In the genomic region with DNA sequence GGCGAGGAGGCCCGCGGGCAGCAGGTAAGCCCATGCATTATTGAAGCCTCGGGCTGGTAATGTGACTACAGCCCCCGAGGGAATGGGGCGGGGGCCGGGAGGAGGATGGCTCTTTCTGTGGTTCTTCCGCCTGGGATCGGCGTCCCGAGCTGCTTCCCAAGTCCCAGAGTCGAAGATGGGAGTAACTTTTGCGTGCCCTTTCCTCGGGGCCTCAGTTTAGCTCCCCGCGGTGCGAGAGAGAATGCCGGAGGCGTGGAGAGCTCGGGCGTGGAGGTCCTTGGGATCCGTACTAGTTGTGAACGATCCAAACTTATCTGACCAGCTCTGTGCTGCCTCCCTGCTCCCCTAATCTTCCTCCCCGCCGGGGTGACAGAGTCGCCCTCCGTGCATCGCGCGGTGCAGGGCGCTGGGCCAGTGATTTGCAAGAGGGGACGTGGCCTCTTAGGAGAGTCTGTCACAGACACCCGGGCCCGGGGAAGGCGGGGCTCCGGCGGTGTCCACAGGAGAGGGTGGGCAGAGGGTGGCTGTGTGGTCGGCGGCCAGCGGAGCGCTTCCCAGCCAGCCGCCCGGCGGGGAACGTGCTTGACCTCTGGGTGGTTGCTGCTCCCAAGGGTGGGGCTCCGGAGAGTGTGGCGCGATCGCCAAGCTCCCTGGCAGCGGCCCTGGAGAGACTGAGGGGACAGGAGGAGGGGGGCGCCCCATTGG, we compare ENCODE assay signal across 1 cellular context.
TF ChIP-seq lines count a peak whose summit lies in the region.

No MANE protein-coding gene starts in this region.

TF ChIP-seq in HepG2, 621 proteins besides CTCF, POLR2A, EP300 and RAD21 (continued from another document):
- TF ChIP-seq CREBL2 (CRISPR knock-in tag; IDR thresholded peaks at IDR 0.05; ENCODE audit: borderline replicate concordance) (no peak), REST (IDR thresholded peaks at IDR 0.05; ENCODE audit: borderline replicate concordance in 1 of 2, low read depth in 1 of 2, low read length in 2 of 2) (peak in 1 of 2 experiments; percentile 53; a peak in 1 of 4 replicates), ZNF331 (CRISPR knock-in tag; IDR thresholded peaks at IDR 0.05) (peak; percentile 74; the same call in 1 of the 2 replicates), KLF11 (CRISPR knock-in tag; IDR thresholded peaks at IDR 0.05) (0 out of 2 replicates have a peak, but pooled peaks have one; percentile 29), ZNF230 (CRISPR knock-in tag; IDR thresholded peaks at IDR 0.05) (peak; percentile 53; the same call in 1 of the 2 replicates), NFYB (CRISPR knock-in tag; IDR thresholded peaks at IDR 0.05) (peak; percentile 26), RXRA (CRISPR knock-in tag; IDR thresholded peaks at IDR 0.05) (no peak; the same call in 1 of the 2 replicates), MED8 (CRISPR knock-in tag; IDR thresholded peaks at IDR 0.05; ENCODE audit: insufficient replicate concordance) (peak; percentile 92), KDM3A (CRISPR knock-in tag; IDR thresholded peaks at IDR 0.05; ENCODE audit: low read depth) (0 out of 2 replicates have a peak, but pooled peaks have one; percentile 43), AFF4 (CRISPR knock-in tag; IDR thresholded peaks at IDR 0.05) (peak; percentile 82; the same call in 1 of the 2 replicates), CEBPG (CRISPR knock-in tag; IDR thresholded peaks at IDR 0.05) (peak; percentile 24; the same call in 1 of the 2 replicates), ZNF788 (CRISPR knock-in tag; IDR thresholded peaks at IDR 0.05; ENCODE audit: borderline replicate concordance) (peak; percentile 84; the same call in 1 of the 2 replicates), CHD4 (IDR thresholded peaks at IDR 0.05; ENCODE audit: borderline replicate concordance, low read length) (no peak), USF2 (IDR thresholded peaks at IDR 0.05; ENCODE audit: low read depth, low read length) (no peak), USF2 (CRISPR knock-in tag; IDR thresholded peaks at IDR 0.05; ENCODE audit: borderline replicate concordance) (0 out of 2 replicates have a peak, but pooled peaks have one; percentile 5), ZNF3 (CRISPR knock-in tag; IDR thresholded peaks at IDR 0.05) (no peak), ZNF251 (CRISPR knock-in tag; IDR thresholded peaks at IDR 0.05) (no peak), ZNF503 (CRISPR knock-in tag; IDR thresholded peaks at IDR 0.05) (no peak; the same call in 1 of the 2 replicates), KDM4B (CRISPR knock-in tag; IDR thresholded peaks at IDR 0.05) (peak; percentile 72; the same call in 1 of the 2 replicates), RBFOX2 (IDR thresholded peaks at IDR 0.05; ENCODE audit: low read depth, low read length) (peak; percentile 83), ZBTB46 (CRISPR knock-in tag; IDR thresholded peaks at IDR 0.05; ENCODE audit: borderline replicate concordance) (no peak; the same call in 1 of the 2 replicates)
- TF ChIP-seq, protein P1, sequence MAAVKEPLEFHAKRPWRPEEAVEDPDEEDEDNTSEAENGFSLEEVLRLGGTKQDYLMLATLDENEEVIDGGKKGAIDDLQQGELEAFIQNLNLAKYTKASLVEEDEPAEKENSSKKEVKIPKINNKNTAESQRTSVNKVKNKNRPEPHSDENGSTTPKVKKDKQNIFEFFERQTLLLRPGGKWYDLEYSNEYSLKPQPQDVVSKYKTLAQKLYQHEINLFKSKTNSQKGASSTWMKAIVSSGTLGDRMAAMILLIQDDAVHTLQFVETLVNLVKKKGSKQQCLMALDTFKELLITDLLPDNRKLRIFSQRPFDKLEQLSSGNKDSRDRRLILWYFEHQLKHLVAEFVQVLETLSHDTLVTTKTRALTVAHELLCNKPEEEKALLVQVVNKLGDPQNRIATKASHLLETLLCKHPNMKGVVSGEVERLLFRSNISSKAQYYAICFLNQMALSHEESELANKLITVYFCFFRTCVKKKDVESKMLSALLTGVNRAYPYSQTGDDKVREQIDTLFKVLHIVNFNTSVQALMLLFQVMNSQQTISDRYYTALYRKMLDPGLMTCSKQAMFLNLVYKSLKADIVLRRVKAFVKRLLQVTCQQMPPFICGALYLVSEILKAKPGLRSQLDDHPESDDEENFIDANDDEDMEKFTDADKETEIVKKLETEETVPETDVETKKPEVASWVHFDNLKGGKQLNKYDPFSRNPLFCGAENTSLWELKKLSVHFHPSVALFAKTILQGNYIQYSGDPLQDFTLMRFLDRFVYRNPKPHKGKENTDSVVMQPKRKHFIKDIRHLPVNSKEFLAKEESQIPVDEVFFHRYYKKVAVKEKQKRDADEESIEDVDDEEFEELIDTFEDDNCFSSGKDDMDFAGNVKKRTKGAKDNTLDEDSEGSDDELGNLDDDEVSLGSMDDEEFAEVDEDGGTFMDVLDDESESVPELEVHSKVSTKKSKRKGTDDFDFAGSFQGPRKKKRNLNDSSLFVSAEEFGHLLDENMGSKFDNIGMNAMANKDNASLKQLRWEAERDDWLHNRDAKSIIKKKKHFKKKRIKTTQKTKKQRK (IDR thresholded peaks at IDR 0.05; ENCODE audit: low read length): no peak
- TF ChIP-seq, protein P2, sequence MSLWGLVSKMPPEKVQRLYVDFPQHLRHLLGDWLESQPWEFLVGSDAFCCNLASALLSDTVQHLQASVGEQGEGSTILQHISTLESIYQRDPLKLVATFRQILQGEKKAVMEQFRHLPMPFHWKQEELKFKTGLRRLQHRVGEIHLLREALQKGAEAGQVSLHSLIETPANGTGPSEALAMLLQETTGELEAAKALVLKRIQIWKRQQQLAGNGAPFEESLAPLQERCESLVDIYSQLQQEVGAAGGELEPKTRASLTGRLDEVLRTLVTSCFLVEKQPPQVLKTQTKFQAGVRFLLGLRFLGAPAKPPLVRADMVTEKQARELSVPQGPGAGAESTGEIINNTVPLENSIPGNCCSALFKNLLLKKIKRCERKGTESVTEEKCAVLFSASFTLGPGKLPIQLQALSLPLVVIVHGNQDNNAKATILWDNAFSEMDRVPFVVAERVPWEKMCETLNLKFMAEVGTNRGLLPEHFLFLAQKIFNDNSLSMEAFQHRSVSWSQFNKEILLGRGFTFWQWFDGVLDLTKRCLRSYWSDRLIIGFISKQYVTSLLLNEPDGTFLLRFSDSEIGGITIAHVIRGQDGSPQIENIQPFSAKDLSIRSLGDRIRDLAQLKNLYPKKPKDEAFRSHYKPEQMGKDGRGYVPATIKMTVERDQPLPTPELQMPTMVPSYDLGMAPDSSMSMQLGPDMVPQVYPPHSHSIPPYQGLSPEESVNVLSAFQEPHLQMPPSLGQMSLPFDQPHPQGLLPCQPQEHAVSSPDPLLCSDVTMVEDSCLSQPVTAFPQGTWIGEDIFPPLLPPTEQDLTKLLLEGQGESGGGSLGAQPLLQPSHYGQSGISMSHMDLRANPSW (CRISPR knock-in tag; IDR thresholded peaks at IDR 0.05; ENCODE audit: borderline replicate concordance): no peak
- TF ChIP-seq, protein P3, sequence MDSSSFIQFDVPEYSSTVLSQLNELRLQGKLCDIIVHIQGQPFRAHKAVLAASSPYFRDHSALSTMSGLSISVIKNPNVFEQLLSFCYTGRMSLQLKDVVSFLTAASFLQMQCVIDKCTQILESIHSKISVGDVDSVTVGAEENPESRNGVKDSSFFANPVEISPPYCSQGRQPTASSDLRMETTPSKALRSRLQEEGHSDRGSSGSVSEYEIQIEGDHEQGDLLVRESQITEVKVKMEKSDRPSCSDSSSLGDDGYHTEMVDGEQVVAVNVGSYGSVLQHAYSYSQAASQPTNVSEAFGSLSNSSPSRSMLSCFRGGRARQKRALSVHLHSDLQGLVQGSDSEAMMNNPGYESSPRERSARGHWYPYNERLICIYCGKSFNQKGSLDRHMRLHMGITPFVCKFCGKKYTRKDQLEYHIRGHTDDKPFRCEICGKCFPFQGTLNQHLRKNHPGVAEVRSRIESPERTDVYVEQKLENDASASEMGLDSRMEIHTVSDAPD (CRISPR knock-in tag; IDR thresholded peaks at IDR 0.05): peak; percentile 58; the same call in 1 of the 2 replicates
- TF ChIP-seq, protein P4, sequence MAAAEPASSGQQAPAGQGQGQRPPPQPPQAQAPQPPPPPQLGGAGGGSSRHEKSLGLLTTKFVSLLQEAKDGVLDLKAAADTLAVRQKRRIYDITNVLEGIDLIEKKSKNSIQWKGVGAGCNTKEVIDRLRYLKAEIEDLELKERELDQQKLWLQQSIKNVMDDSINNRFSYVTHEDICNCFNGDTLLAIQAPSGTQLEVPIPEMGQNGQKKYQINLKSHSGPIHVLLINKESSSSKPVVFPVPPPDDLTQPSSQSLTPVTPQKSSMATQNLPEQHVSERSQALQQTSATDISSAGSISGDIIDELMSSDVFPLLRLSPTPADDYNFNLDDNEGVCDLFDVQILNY (CRISPR knock-in tag; conservative IDR thresholded peaks at IDR 0.05): no peak
TF ChIP-seq in HepG2: peak in this region for 243.
